In genomic region chr7:111030358-111030735, GRCh38 we compare ENCODE assay signal across 16 cellular contexts.
DNase-seq lines count a peak whose midpoint lies in the region; ATAC-seq, FAIRE-seq and TF ChIP-seq lines count a peak whose summit lies in the region.
"Had no signal": no experiment of that assay in that cellular context is flagged by ENCODE, and none has a peak within 500 bp of the region (broad histone marks: within the 10 kb centered on the region; RNA-seq: fewer than 3 reads in every experiment).

No MANE protein-coding gene starts in this region.

- no peak overlapping the region for H3K4me3 ChIP-seq in fibroblast of pulmonary artery (replicated peaks; ENCODE audit: low read depth, low read length)
- H3K4me3 ChIP-seq: esophagus muscularis mucosa, GM23338, left lung, PC-9, spleen, thoracic aorta had no signal

- DNase-seq in natural killer cell treated with Interleukin-12 subunit alpha and Interleukin-12 subunit beta and Interleukin-15 and Interleukin-18, amount 100 ng/mL, for 72 hours (ENCODE audit: low spot score): no peak
- DNase-seq in natural killer cell (no peak), fibroblast of pulmonary artery (ENCODE audit: low read depth) (peak; percentile 21), GM12892 (ENCODE audit: insufficient read length) (no peak)
- no peak for DNase-seq in activated T-helper 1 cell treated with anti-CD3 and anti-CD28 coated beads, Interleukin-12 subunit alpha, Interleukin-12 subunit beta, Interleukin-2, Interleukin-4 antibody, amounts not matched to agents 30 ng/mL and 10 ng/mL and 1 ng/mL, durations not matched to agents 14 hours and 24 hours and 36 hours (ENCODE audit: low spot score)
- DNase-seq: effector CD4-positive, alpha-beta T cell; left lung; PC-9; spleen; T-helper 9 cell had no signal

- peak overlapping the region; percentile 58 for H3K4me3 Mint-ChIP-seq in natural killer cell treated with Interleukin-12 subunit alpha and Interleukin-12 subunit beta and Interleukin-15 and Interleukin-18, amount 100 ng/mL, for 72 hours
- no peak overlapping the region for H3K4me3 Mint-ChIP-seq in natural killer cell
- H3K4me3 Mint-ChIP-seq in activated T-helper 1 cell treated with anti-CD3 and anti-CD28 coated beads, Interleukin-12 subunit alpha, Interleukin-12 subunit beta, Interleukin-2, Interleukin-4 antibody, amounts not matched to agents 30 ng/mL and 10 ng/mL and 1 ng/mL, durations not matched to agents 14 hours and 24 hours and 36 hours: no peak overlapping the region
- H3K4me3 Mint-ChIP-seq: central memory CD8-positive, alpha-beta T cell; GM23338 had no signal

- H3K4me1 Mint-ChIP-seq in natural killer cell treated with Interleukin-12 subunit alpha and Interleukin-12 subunit beta and Interleukin-15 and Interleukin-18, amount 100 ng/mL, for 72 hours (ENCODE audit: low read depth in 2 of 2): peaks cover 9 to 34% of the 10 kb centered on the region in 2 donors
- H3K4me1 Mint-ChIP-seq in natural killer cell: no peaks in the 10 kb centered on the region
- peaks cover 57% of the 10 kb centered on the region for H3K4me1 Mint-ChIP-seq in activated T-helper 1 cell treated with anti-CD3 and anti-CD28 coated beads, Interleukin-12 subunit alpha, Interleukin-12 subunit beta, Interleukin-2, Interleukin-4 antibody, amounts not matched to agents 30 ng/mL and 10 ng/mL and 1 ng/mL, durations not matched to agents 14 hours and 24 hours and 36 hours (ENCODE audit: low read depth)

- TF ChIP-seq CTCF in natural killer cell (IDR thresholded peaks at IDR 0.05): no peak
- TF ChIP-seq CTCF in fibroblast of pulmonary artery (IDR thresholded peaks at IDR 0.05; ENCODE audit: low read length, missing control alignments): no peak

- no peaks in the 10 kb centered on the region for H3K27me3 Mint-ChIP-seq in natural killer cell treated with Interleukin-12 subunit alpha and Interleukin-12 subunit beta and Interleukin-15 and Interleukin-18, amount 100 ng/mL, for 72 hours
- H3K27me3 Mint-ChIP-seq in natural killer cell (ENCODE audit: low read depth in 2 of 2): no peaks in the 10 kb centered on the region
- H3K27me3 Mint-ChIP-seq in activated T-helper 1 cell treated with anti-CD3 and anti-CD28 coated beads, Interleukin-12 subunit alpha, Interleukin-12 subunit beta, Interleukin-2, Interleukin-4 antibody, amounts not matched to agents 30 ng/mL and 10 ng/mL and 1 ng/mL, durations not matched to agents 14 hours and 24 hours and 36 hours (ENCODE audit: insufficient read depth): no peaks in the 10 kb centered on the region
- H3K27me3 Mint-ChIP-seq: central memory CD8-positive, alpha-beta T cell had no signal

- ATAC-seq in natural killer cell treated with Interleukin-12 subunit alpha and Interleukin-12 subunit beta and Interleukin-15 and Interleukin-18, amount 100 ng/mL, for 72 hours: no peak
- ATAC-seq in natural killer cell (no peak), GM19397 (IDR thresholded peaks at IDR 0.05; ENCODE audit: unreplicated experiment) (no peak), GM18868 (IDR thresholded peaks at IDR 0.05; ENCODE audit: unreplicated experiment) (no peak)
- ATAC-seq: GM23338, left lung had no signal

- TF ChIP-seq POLR2A in GM12892 (IDR thresholded peaks at IDR 0.05; ENCODE audit: low read depth, low read length): no peak

- peaks cover 4% of the 10 kb centered on the region for H3K36me3 Mint-ChIP-seq in natural killer cell treated with Interleukin-12 subunit alpha and Interleukin-12 subunit beta and Interleukin-15 and Interleukin-18, amount 100 ng/mL, for 72 hours
- H3K36me3 Mint-ChIP-seq in natural killer cell: no peaks in the 10 kb centered on the region
- peaks cover 6% of the 10 kb centered on the region for H3K36me3 Mint-ChIP-seq in activated T-helper 1 cell treated with anti-CD3 and anti-CD28 coated beads, Interleukin-12 subunit alpha, Interleukin-12 subunit beta, Interleukin-2, Interleukin-4 antibody, amounts not matched to agents 30 ng/mL and 10 ng/mL and 1 ng/mL, durations not matched to agents 14 hours and 24 hours and 36 hours (ENCODE audit: low read depth)

- no peak for FAIRE-seq in GM12892 (lab: Jason Lieb, UNC)

- H3K27ac Mint-ChIP-seq in natural killer cell treated with Interleukin-12 subunit alpha and Interleukin-12 subunit beta and Interleukin-15 and Interleukin-18, amount 100 ng/mL, for 72 hours: peak overlapping the region; percentile 53 to 85
- no peak overlapping the region for H3K27ac Mint-ChIP-seq in natural killer cell
- peak overlapping the region; percentile 94 for H3K27ac Mint-ChIP-seq in activated T-helper 1 cell treated with anti-CD3 and anti-CD28 coated beads, Interleukin-12 subunit alpha, Interleukin-12 subunit beta, Interleukin-2, Interleukin-4 antibody, amounts not matched to agents 30 ng/mL and 10 ng/mL and 1 ng/mL, durations not matched to agents 14 hours and 24 hours and 36 hours
- H3K27ac Mint-ChIP-seq: GM23338 had no signal

- intact Hi-C loops in natural killer cell (cut with micrococcal nuclease): no loop called here
- intact Hi-C loops in activated T-helper 1 cell treated with anti-CD3 and anti-CD28 coated beads, Interleukin-12 subunit alpha, Interleukin-12 subunit beta, Interleukin-2, Interleukin-4 antibody, amounts not matched to agents 30 ng/mL and 10 ng/mL and 1 ng/mL, durations not matched to agents 14 hours and 24 hours and 36 hours (cut with micrococcal nuclease): no loop called here

- H3K9me3 Mint-ChIP-seq in natural killer cell treated with Interleukin-12 subunit alpha and Interleukin-12 subunit beta and Interleukin-15 and Interleukin-18, amount 100 ng/mL, for 72 hours: no peaks in the 10 kb centered on the region
- H3K9me3 Mint-ChIP-seq in natural killer cell: no peaks in the 10 kb centered on the region
- no peaks in the 10 kb centered on the region for H3K9me3 Mint-ChIP-seq in activated T-helper 1 cell treated with anti-CD3 and anti-CD28 coated beads, Interleukin-12 subunit alpha, Interleukin-12 subunit beta, Interleukin-2, Interleukin-4 antibody, amounts not matched to agents 30 ng/mL and 10 ng/mL and 1 ng/mL, durations not matched to agents 14 hours and 24 hours and 36 hours
- H3K9me3 Mint-ChIP-seq: central memory CD8-positive, alpha-beta T cell; GM23338 had no signal

Comparison
In these comparisons a context has a peak if more than half of its experiments do, and no peak if none do; other contexts are left out.
1. H3K27ac Mint-ChIP-seq: peak in natural killer cell treated with Interleukin-12 subunit alpha and Interleukin-12 subunit beta and Interleukin-15 and Interleukin-18, amount 100 ng/mL, for 72 hours (2 of 2) and activated T-helper 1 cell treated with anti-CD3 and anti-CD28 coated beads, Interleukin-12 subunit alpha, Interleukin-12 subunit beta, Interleukin-2, Interleukin-4 antibody, amounts not matched to agents 30 ng/mL and 10 ng/mL and 1 ng/mL, durations not matched to agents 14 hours and 24 hours and 36 hours (single experiment); none in natural killer cell (0 of 2).